Comparison of ENCODE assay signal across 1 cellular context in genomic region chr1:17609529-17609928, GRCh38.
TF ChIP-seq lines count a peak whose summit lies in the region.

No MANE protein-coding gene starts in this region.

TF ChIP-seq in H1, 55 proteins besides CTCF, POLR2A, EP300 and RAD21:
- TF ChIP-seq SAP30 (IDR thresholded peaks at IDR 0.05; ENCODE audit: insufficient read depth, insufficient replicate concordance, low read length), result no peak
- TF ChIP-seq SP2 (IDR thresholded peaks at IDR 0.05; ENCODE audit: low read length), result no peak
- TF ChIP-seq KDM1A (IDR thresholded peaks at IDR 0.05; ENCODE audit: borderline replicate concordance, low read length), result no peak
- no peak for TF ChIP-seq NRF1 (IDR thresholded peaks at IDR 0.05; ENCODE audit: low read depth, low read length)
- TF ChIP-seq SP4 (IDR thresholded peaks at IDR 0.05; ENCODE audit: low read length), result no peak
- no peak for TF ChIP-seq POLR2AphosphoS5 (IDR thresholded peaks at IDR 0.05; ENCODE audit: low read depth, low read length)
